Comparison of ENCODE assay signal across 16 cellular contexts in genomic region chr18:24006731-24007308, GRCh38. TPM values are rescaled to one million over a fixed set of nuclear protein-coding genes. Genes with fewer than 3 reads are reported as not detected.
DNase-seq lines count a peak whose midpoint lies in the region; ATAC-seq and TF ChIP-seq lines count a peak whose summit lies in the region.
"Had no signal": no experiment of that assay in that cellular context is flagged by ENCODE, and none has a peak within 500 bp of the region (broad histone marks: within the 10 kb centered on the region; RNA-seq: fewer than 3 reads in every experiment).

No MANE protein-coding gene starts in this region.

- H3K4me3 ChIP-seq in mammary epithelial cell (replicated peaks in 1 of 3; ENCODE audit: insufficient read depth in 1 of 3, low read depth in 2 of 3, low read length in 3 of 3) (no peak overlapping the region), breast epithelium (no peak overlapping the region), Panc1 (ENCODE audit: low read depth in 2 of 2, low read length in 2 of 2) (no peak overlapping the region), coronary artery (no peak overlapping the region)

- H3K27me3 Mint-ChIP-seq in activated CD4-positive, alpha-beta memory T cell treated with anti-CD3 and anti-CD28 coated beads, Interleukin-2, amount 10 ng/mL, durations not matched to agents 7 days and 5 days: no peaks in the 10 kb centered on the region

- TF ChIP-seq CTCF in mammary epithelial cell (conservative IDR thresholded peaks at IDR 0.05 in 1 of 2, IDR thresholded peaks at IDR 0.05 in 1 of 2; ENCODE audit: extremely low read depth in 1 of 2, insufficient read depth in 1 of 2, low read depth in 1 of 2, low read length in 2 of 2) (no peak), breast epithelium (IDR thresholded peaks at IDR 0.05) (no peak), Panc1 (IDR thresholded peaks at IDR 0.05) (no peak), foreskin keratinocyte (conservative IDR thresholded peaks at IDR 0.05) (no peak), coronary artery (IDR thresholded peaks at IDR 0.05) (no peak)

- no peaks in the 10 kb centered on the region for H3K9me3 Mint-ChIP-seq in activated CD4-positive, alpha-beta memory T cell treated with anti-CD3 and anti-CD28 coated beads, Interleukin-2, amount 10 ng/mL, durations not matched to agents 7 days and 5 days
- H3K9me3 Mint-ChIP-seq: H9 had no signal

- peaks cover 75% of the 10 kb centered on the region for H3K4me1 Mint-ChIP-seq in activated CD4-positive, alpha-beta memory T cell treated with anti-CD3 and anti-CD28 coated beads, Interleukin-2, amount 10 ng/mL, durations not matched to agents 7 days and 5 days
- H3K4me1 Mint-ChIP-seq: H9 had no signal

- no peaks in the 10 kb centered on the region for H3K79me2 ChIP-seq in mammary epithelial cell (ENCODE audit: insufficient read depth, low read length)

- no peaks in the 10 kb centered on the region for H4K20me1 ChIP-seq in mammary epithelial cell (ENCODE audit: insufficient read depth, low read length)

- POLR2A ChIA-PET in Panc1 (lab: Charles Lee): no interaction called here
- POLR2A ChIA-PET in activated CD4-positive, alpha-beta memory T cell treated with anti-CD3 and anti-CD28 coated beads, Interleukin-2, amount 10 ng/mL, durations not matched to agents 7 days and 5 days (lab: Charles Lee): no interaction called here

- 65% methylated on average over 5 of the region's 5 CpGs for WGBS in mammary epithelial cell (ENCODE audit: low coverage, missing lambda C conversion rate)

- no peaks in the 10 kb centered on the region for H3K27me3 ChIP-seq in mammary epithelial cell (ENCODE audit: insufficient read depth, low read length)
- no peaks in the 10 kb centered on the region for H3K27me3 ChIP-seq in breast epithelium
- peaks cover 2% of the 10 kb centered on the region; the same call in 1 of the 2 replicates for H3K27me3 ChIP-seq in Panc1 (ENCODE audit: control insufficient read depth, insufficient read depth, low read length)
- peaks cover 32% of the 10 kb centered on the region for H3K27me3 ChIP-seq in foreskin keratinocyte

- H3K4me1 ChIP-seq in mammary epithelial cell (ENCODE audit: insufficient read depth, low read length): peaks cover 7% of the 10 kb centered on the region
- H3K4me1 ChIP-seq in breast epithelium: no peaks in the 10 kb centered on the region
- H3K4me1 ChIP-seq in Panc1 (ENCODE audit: control insufficient read depth, insufficient read depth, low read length): no peaks in the 10 kb centered on the region
- no peaks in the 10 kb centered on the region for H3K4me1 ChIP-seq in foreskin keratinocyte

- DNase-seq in mammary epithelial cell: peak; percentile 33
- no peak for DNase-seq in breast epithelium (ENCODE audit: low spot score in 2 of 2)
- DNase-seq in Panc1 (ENCODE audit: low read depth, low spot score): no peak
- peak in 1 of 2 donors; percentile 53 for DNase-seq in foreskin keratinocyte
- DNase-seq in activated naive CD4-positive, alpha-beta T cell treated with Interleukin-2 at 50 U/mL for 16 hours: no peak
- DNase-seq in coronary artery (ENCODE audit: low spot score): no peak
- no peak for DNase-seq in activated CD4-positive, alpha-beta memory T cell treated with anti-CD3 and anti-CD28 coated beads, Interleukin-2, amount 10 ng/mL, durations not matched to agents 7 days and 5 days
- DNase-seq: DMS79 treated with DMSO at 0.1 percent for 48 hours, GDM1, H9, MM.1S, NCI-H1105, NCI-H187, NCI-H510A, SHP77 treated with DMSO at 0.1 percent for 48 hours had no signal

- no peak overlapping the region for H3K4me2 ChIP-seq in mammary epithelial cell (ENCODE audit: insufficient read depth, low read depth, low read length)

- in situ Hi-C loops in mammary epithelial cell (cut with MboI; ENCODE audit: low sequenced_read_pairs in 2 of 2): no loop called here
- in situ Hi-C loops in Panc1 (cut with HindIII; ENCODE audit: low pct_unique_long_range_greater_than_20kb, low sequenced_read_pairs): no loop called here

- intact Hi-C loops in mammary epithelial cell (cut with micrococcal nuclease): no loop called here
- intact Hi-C loops in breast epithelium (cut with DNase I; ENCODE audit: low total_unique reads): no loop called here
- intact Hi-C loops in Panc1 (cut with micrococcal nuclease; ENCODE audit: unreplicated experiment): no loop called here

- CTCF ChIA-PET in mammary epithelial cell (lab: Charles Lee; ENCODE audit: low non-redundant PET) (no interaction called here), Panc1 (lab: Charles Lee) (no interaction called here)
- CTCF ChIA-PET in activated CD4-positive, alpha-beta memory T cell treated with anti-CD3 and anti-CD28 coated beads, Interleukin-2, amount 10 ng/mL, durations not matched to agents 7 days and 5 days (lab: Charles Lee): no interaction called here

- no peak overlapping the region for H3K4me3 Mint-ChIP-seq in activated CD4-positive, alpha-beta memory T cell treated with anti-CD3 and anti-CD28 coated beads, Interleukin-2, amount 10 ng/mL, durations not matched to agents 7 days and 5 days
- H3K4me3 Mint-ChIP-seq: H9 had no signal

- H3K27ac ChIP-seq in mammary epithelial cell (ENCODE audit: insufficient read depth, low read depth, low read length): no peak overlapping the region
- no peak overlapping the region for H3K27ac ChIP-seq in breast epithelium
- H3K27ac ChIP-seq in Panc1 (ENCODE audit: low read length): no peak overlapping the region
- no peak overlapping the region for H3K27ac ChIP-seq in foreskin keratinocyte
- H3K27ac ChIP-seq in coronary artery: no peak overlapping the region

- TF ChIP-seq POLR2A in breast epithelium (IDR thresholded peaks at IDR 0.05): no peak

- H3K9ac ChIP-seq in mammary epithelial cell (ENCODE audit: insufficient read depth, low read length): no peak overlapping the region

- H3K36me3 ChIP-seq in mammary epithelial cell (ENCODE audit: insufficient read depth, low read length) (no peaks in the 10 kb centered on the region), breast epithelium (no peaks in the 10 kb centered on the region), Panc1 (ENCODE audit: control insufficient read depth, insufficient read depth, low read length) (no peaks in the 10 kb centered on the region)

- dilution Hi-C loops in mammary epithelial cell (cut with HindIII; ENCODE audit: low sequenced_read_pairs): loop anchor here (5.0 kb wide), 2 partner anchors 35 to 40 kb away; no protein-coding TSS in a partner anchor

- no peaks in the 10 kb centered on the region for H3K9me3 ChIP-seq in mammary epithelial cell (replicated peaks; ENCODE audit: insufficient read depth, low read length)
- no peaks in the 10 kb centered on the region for H3K9me3 ChIP-seq in breast epithelium
- no peaks in the 10 kb centered on the region for H3K9me3 ChIP-seq in Panc1 (ENCODE audit: control insufficient read depth, insufficient read depth, low read depth, low read length)

- no peak overlapping the region for H2AFZ ChIP-seq in mammary epithelial cell (ENCODE audit: low read depth, low read length)

- peaks cover 11% of the 10 kb centered on the region for H3K36me3 Mint-ChIP-seq in activated CD4-positive, alpha-beta memory T cell treated with anti-CD3 and anti-CD28 coated beads, Interleukin-2, amount 10 ng/mL, durations not matched to agents 7 days and 5 days (ENCODE audit: low read depth)

- no peak overlapping the region for H3K27ac Mint-ChIP-seq in activated CD4-positive, alpha-beta memory T cell treated with anti-CD3 and anti-CD28 coated beads, Interleukin-2, amount 10 ng/mL, durations not matched to agents 7 days and 5 days
- H3K27ac Mint-ChIP-seq: H9 had no signal

- BruUV-seq in mammary epithelial cell (replicated peaks; lab: Mats Ljungman, UMichigan) (no TSS peak), Panc1 (replicated peaks; lab: Mats Ljungman, UMichigan) (no TSS peak)

- ATAC-seq in Panc1 (peak; percentile 43; the same call in 1 of the 2 replicates), foreskin keratinocyte (peak; percentile 78)
- ATAC-seq: HepG2 had no signal

RNA-seq across cellular contexts. Expression of gene TTC39C, which starts 7.7 kb away (rescaled TPM):
- total RNA-seq in mammary epithelial cell (10 to 100 TPM; 12.0 to 31.0 TPM), breast epithelium (10 to 100 TPM; 49.8 to 59.0 (median 53.0) TPM), Panc1 (2021; ENCODE audit: unreplicated experiment) (14.8 TPM), foreskin keratinocyte (15.9 and 16.9 TPM in 2 replicates)
- polyA plus RNA-seq in mammary epithelial cell (16.4 TPM), foreskin keratinocyte (13.3 and 16.0 TPM in 2 replicates)
- polyA minus RNA-seq in mammary epithelial cell: 44.2 TPM
- 2.6 TPM for polyA plus RNA-seq in Panc1 (2012; ENCODE audit: insufficient read length)
- total RNA-seq in activated CD4-positive, alpha-beta memory T cell treated with anti-CD3 and anti-CD28 coated beads, Interleukin-2, amount 10 ng/mL, durations not matched to agents 7 days and 5 days: 10 to 100 TPM; 94.0 to 94.4 TPM
